Comparison of ENCODE assay signal across 21 cellular contexts in the genomic region with DNA sequence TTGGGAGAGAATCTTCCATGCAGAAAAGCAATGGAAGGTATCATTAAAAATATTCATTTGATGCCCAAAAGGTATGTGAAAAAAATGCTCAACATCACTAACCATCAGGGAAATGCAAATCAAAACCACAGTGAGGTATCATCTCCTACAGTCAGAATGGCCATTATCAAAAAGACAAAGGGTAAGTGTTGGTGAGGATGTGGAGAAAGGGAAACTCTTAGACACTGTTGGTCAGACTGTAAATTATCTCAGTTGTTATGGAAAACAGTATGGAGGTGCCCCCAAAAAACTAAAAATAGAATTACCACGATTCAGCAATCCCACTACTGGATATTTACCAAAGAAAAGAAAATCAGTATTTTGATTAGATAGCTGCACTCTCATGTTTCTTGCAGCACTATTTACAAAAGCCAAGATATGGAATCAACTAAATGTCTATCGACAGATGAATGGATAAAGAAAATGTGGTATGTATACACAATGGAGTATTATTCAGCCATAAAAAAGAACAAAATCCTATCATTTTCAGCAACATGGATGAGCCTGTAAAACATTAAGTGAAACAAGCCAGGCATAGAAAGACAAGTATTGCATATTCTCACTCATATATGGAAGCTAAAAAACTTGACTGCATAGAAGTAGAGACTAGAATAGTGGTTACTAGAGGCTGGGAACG.
"Had no signal": no experiment of that assay in that cellular context is flagged by ENCODE, and none has a peak within 500 bp of the region (broad histone marks: within the 10 kb centered on the region; RNA-seq: fewer than 3 reads in every experiment).

No MANE protein-coding gene starts in this region.

- ATAC-seq: left colon; left ventricle myocardium superior; naive thymus-derived CD8-positive, alpha-beta T cell; stimulated activated effector memory CD8-positive, alpha-beta T cell treated with anti-CD3 and anti-CD28 coated beads, Interleukin-12 subunit alpha, Interleukin-12 subunit beta, amount 100 ng/mL, for 72 hours; stimulated activated naive CD8-positive, alpha-beta T cell treated with anti-CD3 and anti-CD28 coated beads, Interleukin-15, Interleukin-2, amounts not matched to agents 100 U/mL and 50 U/mL, for 24 hours had no signal

- H3K27me3 ChIP-seq: dorsolateral prefrontal cortex, right atrium auricular region, sigmoid colon, testis, tibial artery had no signal

- H3K36me3 ChIP-seq: lower lobe of right lung, prostate gland, right atrium auricular region, sigmoid colon, tibial artery had no signal

- H3K4me3 ChIP-seq: dorsolateral prefrontal cortex, lower lobe of right lung, prostate gland, right atrium auricular region, sigmoid colon, testis, tibial artery had no signal

- H3K4me1 ChIP-seq: lower lobe of right lung, right atrium auricular region, testis, tibial artery had no signal

- FAIRE-seq: frontal cortex had no signal

- H3K9me3 ChIP-seq: lower lobe of right lung, prostate gland, right atrium auricular region, sigmoid colon, testis, tibial artery had no signal

- DNase-seq: dorsolateral prefrontal cortex; effector CD4-positive, alpha-beta T cell; immature natural killer cell; islet precursor cell; kidney glomerular epithelial cell; left colon; left ventricle myocardium superior; lower lobe of right lung; naive thymus-derived CD8-positive, alpha-beta T cell; nephron progenitor cell; nucleus accumbens; sigmoid colon; stimulated activated CD4-positive, alpha-beta T cell treated with anti-CD3 and anti-CD28 coated beads, Interleukin-2, amount 100 ng/mL, for 24 hours; stimulated activated CD4-positive, alpha-beta T cell treated with anti-CD3 and anti-CD28 coated beads, Interleukin-4, amount 100 ng/mL, for 24 hours; stimulated activated naive CD8-positive, alpha-beta T cell treated with anti-CD3 and anti-CD28 coated beads, Interleukin-15, Interleukin-2, amounts not matched to agents 100 U/mL and 50 U/mL, for 24 hours; testis; tibial artery had no signal

- H3K27ac ChIP-seq: dorsolateral prefrontal cortex, lower lobe of right lung, prostate gland, right atrium auricular region, sigmoid colon, testis, tibial artery had no signal
